In genomic region chr14:60757617-60758016, GRCh38 we compare ENCODE assay signal across 13 cellular contexts. TPM values are rescaled to one million over a fixed set of nuclear protein-coding genes. Genes with fewer than 3 reads are reported as not detected.
DNase-seq lines count a peak whose midpoint lies in the region; ATAC-seq and TF ChIP-seq lines count a peak whose summit lies in the region.
"Had no signal": no experiment of that assay in that cellular context is flagged by ENCODE, and none has a peak within 500 bp of the region (broad histone marks: within the 10 kb centered on the region; RNA-seq: fewer than 3 reads in every experiment).

No MANE protein-coding gene starts in this region.

- H3K36me3 ChIP-seq in Loucy (ENCODE audit: insufficient read depth, low read length), result no peaks in the 10 kb centered on the region
- no peaks in the 10 kb centered on the region for H3K36me3 ChIP-seq in brain microvascular endothelial cell (replicated peaks)
- H3K36me3 ChIP-seq: heart left ventricle had no signal

- H3K4me3 ChIP-seq in Loucy (ENCODE audit: low read length, poor library complexity, severe bottlenecking) (no peak overlapping the region), brain microvascular endothelial cell (ENCODE audit: low read depth, low read length) (no peak overlapping the region)
- H3K4me3 ChIP-seq: heart left ventricle, tibial nerve had no signal

- DNase-seq in GM04503 (ENCODE audit: low read depth) (peak; percentile 60), brain microvascular endothelial cell (no peak), caudate nucleus (lab: John Stamatoyannopoulos, UW) (no peak)
- DNase-seq in activated CD4-positive, alpha-beta memory T cell treated with anti-CD3 and anti-CD28 coated beads, Interleukin-2, amount 10 ng/mL, durations not matched to agents 7 days and 5 days, result no peak
- DNase-seq: DND-41, heart left ventricle, NCI-H526 treated with DMSO at 0.1 percent for 48 hours had no signal

- H3K27me3 Mint-ChIP-seq in nephron (ENCODE audit: low read depth), result no peaks in the 10 kb centered on the region
- no peaks in the 10 kb centered on the region for H3K27me3 Mint-ChIP-seq in activated CD4-positive, alpha-beta memory T cell treated with anti-CD3 and anti-CD28 coated beads, Interleukin-2, amount 10 ng/mL, durations not matched to agents 7 days and 5 days

- TF ChIP-seq CTCF in Loucy (conservative IDR thresholded peaks at IDR 0.05; ENCODE audit: low read length) (no peak), brain microvascular endothelial cell (IDR thresholded peaks at IDR 0.05; ENCODE audit: low read depth, low read length, missing control alignments) (no peak), nephron (IDR thresholded peaks at IDR 0.05; ENCODE audit: unreplicated experiment in 3 of 3) (no peak)

- H3K27me3 ChIP-seq in Loucy (ENCODE audit: insufficient read depth, low read length, poor library complexity, severe bottlenecking), result no peaks in the 10 kb centered on the region
- H3K27me3 ChIP-seq in brain microvascular endothelial cell (replicated peaks), result no peaks in the 10 kb centered on the region
- H3K27me3 ChIP-seq: heart left ventricle, tibial nerve had no signal

- CTCF ChIA-PET in activated CD4-positive, alpha-beta memory T cell treated with anti-CD3 and anti-CD28 coated beads, Interleukin-2, amount 10 ng/mL, durations not matched to agents 7 days and 5 days (lab: Charles Lee), result no interaction called here

- peak overlapping the region; percentile 28 for H3K9ac ChIP-seq in Loucy (ENCODE audit: low read depth, low read length, poor library complexity, severe bottlenecking)

- no peaks in the 10 kb centered on the region for H3K9me2 ChIP-seq in Loucy (replicated peaks; ENCODE audit: low read depth, low read length)

- H3F3A ChIP-seq in Loucy (ENCODE audit: low read depth), result peaks cover 9% of the 10 kb centered on the region

- H2AFZ ChIP-seq in Loucy (ENCODE audit: low read length), result no peak overlapping the region

- H3K36me3 Mint-ChIP-seq in nephron (ENCODE audit: low read depth), result peaks cover 6% of the 10 kb centered on the region
- H3K36me3 Mint-ChIP-seq in activated CD4-positive, alpha-beta memory T cell treated with anti-CD3 and anti-CD28 coated beads, Interleukin-2, amount 10 ng/mL, durations not matched to agents 7 days and 5 days (ENCODE audit: low read depth), result peaks cover 13% of the 10 kb centered on the region

- no peaks in the 10 kb centered on the region for H3K9me3 Mint-ChIP-seq in nephron
- no peaks in the 10 kb centered on the region for H3K9me3 Mint-ChIP-seq in activated CD4-positive, alpha-beta memory T cell treated with anti-CD3 and anti-CD28 coated beads, Interleukin-2, amount 10 ng/mL, durations not matched to agents 7 days and 5 days
- H3K9me3 Mint-ChIP-seq: T-helper 2 cell treated with Interferon-gamma antibody and Interleukin-4, amounts not matched to agents 5 μg/mL and 100 μg/mL, for 36 hours had no signal

- H3K4me1 Mint-ChIP-seq in nephron, result peaks cover 66% of the 10 kb centered on the region
- peaks cover 60% of the 10 kb centered on the region for H3K4me1 Mint-ChIP-seq in activated CD4-positive, alpha-beta memory T cell treated with anti-CD3 and anti-CD28 coated beads, Interleukin-2, amount 10 ng/mL, durations not matched to agents 7 days and 5 days

- ATAC-seq in HG03159 (IDR thresholded peaks at IDR 0.05; ENCODE audit: unreplicated experiment) (no peak), HG03460 (IDR thresholded peaks at IDR 0.05; ENCODE audit: unreplicated experiment) (no peak)
- ATAC-seq: heart left ventricle had no signal

- H3K4me1 ChIP-seq in Loucy (ENCODE audit: insufficient read depth, low read length, poor library complexity, severe bottlenecking), result peaks cover 83% of the 10 kb centered on the region

- H4K20me1 ChIP-seq in Loucy (ENCODE audit: insufficient read depth, low read length, poor library complexity, severe bottlenecking), result no peaks in the 10 kb centered on the region

- H3K9me3 ChIP-seq in Loucy (ENCODE audit: insufficient read depth, low read depth, low read length), result no peaks in the 10 kb centered on the region
- H3K9me3 ChIP-seq: heart left ventricle, tibial nerve had no signal

- in situ Hi-C loops in brain microvascular endothelial cell (cut with HindIII; ENCODE audit: low pct_ligation_motif_present, low sequenced_read_pairs), result no loop called here

- peak overlapping the region; percentile 70 for H3K4me2 ChIP-seq in Loucy (ENCODE audit: low read depth, low read length, poor library complexity, severe bottlenecking)

- peak overlapping the region in 2 of 3 experiments; percentile 32 to 84 for H3K27ac Mint-ChIP-seq in nephron
- no peak overlapping the region for H3K27ac Mint-ChIP-seq in activated CD4-positive, alpha-beta memory T cell treated with anti-CD3 and anti-CD28 coated beads, Interleukin-2, amount 10 ng/mL, durations not matched to agents 7 days and 5 days

- no peak overlapping the region for H3K4me3 Mint-ChIP-seq in nephron
- no peak overlapping the region for H3K4me3 Mint-ChIP-seq in activated CD4-positive, alpha-beta memory T cell treated with anti-CD3 and anti-CD28 coated beads, Interleukin-2, amount 10 ng/mL, durations not matched to agents 7 days and 5 days

- H3K79me2 ChIP-seq in Loucy (ENCODE audit: insufficient read depth, low read length), result peaks cover 85% of the 10 kb centered on the region

- POLR2A ChIA-PET in activated CD4-positive, alpha-beta memory T cell treated with anti-CD3 and anti-CD28 coated beads, Interleukin-2, amount 10 ng/mL, durations not matched to agents 7 days and 5 days (lab: Charles Lee), result no interaction called here

- H3K27ac ChIP-seq in brain microvascular endothelial cell (peak overlapping the region; percentile 0), caudate nucleus (ENCODE audit: low read depth, low read length) (no peak overlapping the region)
- H3K27ac ChIP-seq: heart left ventricle, tibial nerve had no signal

RNA-seq across cellular contexts. Expression of gene MNAT1, which starts 23.1 kb away (rescaled TPM):
- 10 to 100 TPM; 37.0 to 40.4 TPM for total RNA-seq in activated CD4-positive, alpha-beta memory T cell treated with anti-CD3 and anti-CD28 coated beads, Interleukin-2, amount 10 ng/mL, durations not matched to agents 7 days and 5 days

RNA-seq across cellular contexts. Expression of gene SIX4, which starts 33.5 kb away (rescaled TPM):
- under 1 TPM; 0.80 to 0.96 TPM for total RNA-seq in activated CD4-positive, alpha-beta memory T cell treated with anti-CD3 and anti-CD28 coated beads, Interleukin-2, amount 10 ng/mL, durations not matched to agents 7 days and 5 days
